ENCODE assay signal across 1 cellular context in the genomic region with DNA sequence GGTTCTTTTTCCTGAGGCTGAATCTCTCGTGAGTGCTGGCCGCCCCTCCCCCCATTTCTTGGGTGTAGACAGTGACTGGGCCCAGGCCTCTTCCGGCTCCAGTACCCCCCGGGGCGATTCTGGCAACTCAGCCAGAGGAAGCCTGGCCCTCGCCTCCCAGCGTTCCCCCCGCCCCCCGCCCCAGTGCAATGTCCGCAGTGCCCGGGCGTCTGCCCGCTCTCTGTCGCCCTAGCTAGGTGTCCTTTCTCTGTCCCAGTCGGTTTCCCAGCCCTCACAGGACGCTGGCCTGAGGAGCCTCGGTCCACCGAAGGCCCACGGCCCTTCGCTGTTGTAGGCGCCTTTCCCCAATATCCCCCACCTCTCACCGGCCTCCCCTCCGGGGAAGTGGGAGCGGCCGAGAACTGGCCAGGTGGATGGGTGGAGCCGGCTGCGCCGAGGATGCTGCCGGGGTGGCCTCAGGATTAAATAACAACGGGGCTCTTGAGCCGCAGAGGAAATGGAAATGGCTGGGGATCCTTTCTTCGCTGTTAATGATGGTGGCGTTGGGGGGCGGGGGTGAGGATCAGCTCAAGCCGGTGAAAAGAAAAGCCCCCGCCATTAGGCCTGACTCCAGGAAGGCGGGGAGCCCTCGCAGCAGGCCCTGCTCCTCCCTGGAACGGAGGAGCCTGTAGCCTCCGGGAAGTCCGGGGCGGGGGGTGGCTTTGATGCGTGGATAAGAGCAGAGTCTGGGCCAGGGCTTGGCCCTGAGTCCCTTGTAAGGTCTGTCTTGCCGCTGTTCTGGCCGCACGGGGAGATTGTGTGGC.
TF ChIP-seq lines count a peak whose summit lies in the region.

No MANE protein-coding gene starts in this region.

TF ChIP-seq in HEK293, 187 proteins besides CTCF, POLR2A, EP300 and RAD21 (continued from another document and continues in another):
- TF ChIP-seq SP2 (tag by site-specific recombination; IDR thresholded peaks at IDR 0.05) = peak; percentile 43; the same call in 1 of the 2 replicates
- TF ChIP-seq ZSCAN23 (tag by site-specific recombination; IDR thresholded peaks at IDR 0.05) = 0 out of 2 replicates have a peak, but pooled peaks have one; percentile 5
- TF ChIP-seq ZNF510 (tag by site-specific recombination; IDR thresholded peaks at IDR 0.05; ENCODE audit: insufficient replicate concordance) = no peak
- TF ChIP-seq ZNF645 (tag by site-specific recombination; IDR thresholded peaks at IDR 0.05) = no peak
- TF ChIP-seq ZNF239 (tag by site-specific recombination; IDR thresholded peaks at IDR 0.05) = no peak
- TF ChIP-seq ELK4 (IDR thresholded peaks at IDR 0.05; ENCODE audit: borderline replicate concordance, low read depth, low read length) = no peak
- TF ChIP-seq, protein P1, sequence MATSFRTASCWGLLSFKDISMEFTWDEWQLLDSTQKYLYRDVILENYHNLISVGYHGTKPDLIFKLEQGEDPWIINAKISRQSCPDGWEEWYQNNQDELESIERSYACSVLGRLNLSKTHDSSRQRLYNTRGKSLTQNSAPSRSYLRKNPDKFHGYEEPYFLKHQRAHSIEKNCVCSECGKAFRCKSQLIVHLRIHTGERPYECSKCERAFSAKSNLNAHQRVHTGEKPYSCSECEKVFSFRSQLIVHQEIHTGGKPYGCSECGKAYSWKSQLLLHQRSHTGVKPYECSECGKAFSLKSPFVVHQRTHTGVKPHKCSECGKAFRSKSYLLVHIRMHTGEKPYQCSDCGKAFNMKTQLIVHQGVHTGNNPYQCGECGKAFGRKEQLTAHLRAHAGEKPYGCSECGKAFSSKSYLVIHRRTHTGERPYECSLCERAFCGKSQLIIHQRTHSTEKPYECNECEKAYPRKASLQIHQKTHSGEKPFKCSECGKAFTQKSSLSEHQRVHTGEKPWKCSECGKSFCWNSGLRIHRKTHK (tag by site-specific recombination; IDR thresholded peaks at IDR 0.05) = no peak
- peak; percentile 12; the same call in 1 of the 2 replicates for TF ChIP-seq ZNF366 (tag by site-specific recombination; conservative IDR thresholded peaks at IDR 0.05)
- TF ChIP-seq ZBTB20 (tag by site-specific recombination; IDR thresholded peaks at IDR 0.05) = peak; percentile 79
- TF ChIP-seq ZNF639 (tag by site-specific recombination; IDR thresholded peaks at IDR 0.05) = no peak; the same call in 1 of the 2 replicates
- TF ChIP-seq MZF1 (tag by site-specific recombination; IDR thresholded peaks at IDR 0.05; ENCODE audit: borderline replicate concordance) = no peak
- TF ChIP-seq ZNF112 (tag by site-specific recombination; IDR thresholded peaks at IDR 0.05) = no peak
- TF ChIP-seq GLIS2 (tag by site-specific recombination; IDR thresholded peaks at IDR 0.05) = peak; percentile 78
- TF ChIP-seq ZNF654 (tag by site-specific recombination; IDR thresholded peaks at IDR 0.05; ENCODE audit: low read depth) = no peak
- TF ChIP-seq ZNF629 (tag by site-specific recombination; IDR thresholded peaks at IDR 0.05) = 0 out of 2 replicates have a peak, but pooled peaks have one; percentile 19
- TF ChIP-seq ZNF660 (tag by site-specific recombination; IDR thresholded peaks at IDR 0.05) = 0 out of 2 replicates have a peak, but pooled peaks have one; percentile 8
- no peak for TF ChIP-seq ZNF274 (IDR thresholded peaks at IDR 0.05; ENCODE audit: low read length)
- TF ChIP-seq ZNF274 (tag by site-specific recombination; IDR thresholded peaks at IDR 0.05; ENCODE audit: borderline replicate concordance) = no peak
- TF ChIP-seq, protein P2, sequence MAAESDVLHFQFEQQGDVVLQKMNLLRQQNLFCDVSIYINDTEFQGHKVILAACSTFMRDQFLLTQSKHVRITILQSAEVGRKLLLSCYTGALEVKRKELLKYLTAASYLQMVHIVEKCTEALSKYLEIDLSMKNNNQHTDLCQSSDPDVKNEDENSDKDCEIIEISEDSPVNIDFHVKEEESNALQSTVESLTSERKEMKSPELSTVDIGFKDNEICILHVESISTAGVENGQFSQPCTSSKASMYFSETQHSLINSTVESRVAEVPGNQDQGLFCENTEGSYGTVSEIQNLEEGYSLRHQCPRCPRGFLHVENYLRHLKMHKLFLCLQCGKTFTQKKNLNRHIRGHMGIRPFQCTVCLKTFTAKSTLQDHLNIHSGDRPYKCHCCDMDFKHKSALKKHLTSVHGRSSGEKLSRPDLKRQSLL (tag by site-specific recombination; IDR thresholded peaks at IDR 0.05) = no peak
- no peak for TF ChIP-seq ZNF596 (tag by site-specific recombination; IDR thresholded peaks at IDR 0.05)
- peak; percentile 28; the same call in 1 of the 2 replicates for TF ChIP-seq ZFHX2 (tag by site-specific recombination; conservative IDR thresholded peaks at IDR 0.05)
- no peak for TF ChIP-seq ZNF747 (tag by site-specific recombination; IDR thresholded peaks at IDR 0.05)
- TF ChIP-seq, protein P3, sequence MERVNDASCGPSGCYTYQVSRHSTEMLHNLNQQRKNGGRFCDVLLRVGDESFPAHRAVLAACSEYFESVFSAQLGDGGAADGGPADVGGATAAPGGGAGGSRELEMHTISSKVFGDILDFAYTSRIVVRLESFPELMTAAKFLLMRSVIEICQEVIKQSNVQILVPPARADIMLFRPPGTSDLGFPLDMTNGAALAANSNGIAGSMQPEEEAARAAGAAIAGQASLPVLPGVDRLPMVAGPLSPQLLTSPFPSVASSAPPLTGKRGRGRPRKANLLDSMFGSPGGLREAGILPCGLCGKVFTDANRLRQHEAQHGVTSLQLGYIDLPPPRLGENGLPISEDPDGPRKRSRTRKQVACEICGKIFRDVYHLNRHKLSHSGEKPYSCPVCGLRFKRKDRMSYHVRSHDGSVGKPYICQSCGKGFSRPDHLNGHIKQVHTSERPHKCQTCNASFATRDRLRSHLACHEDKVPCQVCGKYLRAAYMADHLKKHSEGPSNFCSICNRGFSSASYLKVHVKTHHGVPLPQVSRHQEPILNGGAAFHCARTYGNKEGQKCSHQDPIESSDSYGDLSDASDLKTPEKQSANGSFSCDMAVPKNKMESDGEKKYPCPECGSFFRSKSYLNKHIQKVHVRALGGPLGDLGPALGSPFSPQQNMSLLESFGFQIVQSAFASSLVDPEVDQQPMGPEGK (tag by site-specific recombination; IDR thresholded peaks at IDR 0.05) = 0 out of 2 replicates have a peak, but pooled peaks have one; percentile 16
- TF ChIP-seq ZSCAN30 (tag by site-specific recombination; IDR thresholded peaks at IDR 0.05) = no peak
- TF ChIP-seq ZNF830 (tag by site-specific recombination; IDR thresholded peaks at IDR 0.05; ENCODE audit: low read depth) = no peak
- no peak for TF ChIP-seq OVOL3 (tag by site-specific recombination; IDR thresholded peaks at IDR 0.05)
- no peak for TF ChIP-seq SETDB1 (IDR thresholded peaks at IDR 0.05; ENCODE audit: insufficient read length, low read length)
- peak; percentile 65 for TF ChIP-seq ZNF2 (tag by site-specific recombination; IDR thresholded peaks at IDR 0.05)
- TF ChIP-seq BCL11B (tag by site-specific recombination; IDR thresholded peaks at IDR 0.05; ENCODE audit: low read depth) = no peak
- TF ChIP-seq ZNF184 (tag by site-specific recombination; IDR thresholded peaks at IDR 0.05) = no peak
- peak; percentile 59; the same call in 1 of the 2 replicates for TF ChIP-seq ZNF423 (tag by site-specific recombination; IDR thresholded peaks at IDR 0.05)
- peak; percentile 91 for TF ChIP-seq ZNF341 (tag by site-specific recombination; IDR thresholded peaks at IDR 0.05; ENCODE audit: low read depth)
- no peak for TF ChIP-seq EGR2 (tag by site-specific recombination; IDR thresholded peaks at IDR 0.05; ENCODE audit: low read depth)
- TF ChIP-seq YY2 (tag by site-specific recombination; IDR thresholded peaks at IDR 0.05) = peak; percentile 61; the same call in 1 of the 2 replicates
- no peak for TF ChIP-seq ZNF623 (tag by site-specific recombination; IDR thresholded peaks at IDR 0.05)
- TF ChIP-seq, protein P4, sequence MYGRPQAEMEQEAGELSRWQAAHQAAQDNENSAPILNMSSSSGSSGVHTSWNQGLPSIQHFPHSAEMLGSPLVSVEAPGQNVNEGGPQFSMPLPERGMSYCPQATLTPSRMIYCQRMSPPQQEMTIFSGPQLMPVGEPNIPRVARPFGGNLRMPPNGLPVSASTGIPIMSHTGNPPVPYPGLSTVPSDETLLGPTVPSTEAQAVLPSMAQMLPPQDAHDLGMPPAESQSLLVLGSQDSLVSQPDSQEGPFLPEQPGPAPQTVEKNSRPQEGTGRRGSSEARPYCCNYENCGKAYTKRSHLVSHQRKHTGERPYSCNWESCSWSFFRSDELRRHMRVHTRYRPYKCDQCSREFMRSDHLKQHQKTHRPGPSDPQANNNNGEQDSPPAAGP (tag by site-specific recombination; IDR thresholded peaks at IDR 0.05) = 0 out of 2 replicates have a peak, but pooled peaks have one; percentile 50
- TF ChIP-seq, protein P5, sequence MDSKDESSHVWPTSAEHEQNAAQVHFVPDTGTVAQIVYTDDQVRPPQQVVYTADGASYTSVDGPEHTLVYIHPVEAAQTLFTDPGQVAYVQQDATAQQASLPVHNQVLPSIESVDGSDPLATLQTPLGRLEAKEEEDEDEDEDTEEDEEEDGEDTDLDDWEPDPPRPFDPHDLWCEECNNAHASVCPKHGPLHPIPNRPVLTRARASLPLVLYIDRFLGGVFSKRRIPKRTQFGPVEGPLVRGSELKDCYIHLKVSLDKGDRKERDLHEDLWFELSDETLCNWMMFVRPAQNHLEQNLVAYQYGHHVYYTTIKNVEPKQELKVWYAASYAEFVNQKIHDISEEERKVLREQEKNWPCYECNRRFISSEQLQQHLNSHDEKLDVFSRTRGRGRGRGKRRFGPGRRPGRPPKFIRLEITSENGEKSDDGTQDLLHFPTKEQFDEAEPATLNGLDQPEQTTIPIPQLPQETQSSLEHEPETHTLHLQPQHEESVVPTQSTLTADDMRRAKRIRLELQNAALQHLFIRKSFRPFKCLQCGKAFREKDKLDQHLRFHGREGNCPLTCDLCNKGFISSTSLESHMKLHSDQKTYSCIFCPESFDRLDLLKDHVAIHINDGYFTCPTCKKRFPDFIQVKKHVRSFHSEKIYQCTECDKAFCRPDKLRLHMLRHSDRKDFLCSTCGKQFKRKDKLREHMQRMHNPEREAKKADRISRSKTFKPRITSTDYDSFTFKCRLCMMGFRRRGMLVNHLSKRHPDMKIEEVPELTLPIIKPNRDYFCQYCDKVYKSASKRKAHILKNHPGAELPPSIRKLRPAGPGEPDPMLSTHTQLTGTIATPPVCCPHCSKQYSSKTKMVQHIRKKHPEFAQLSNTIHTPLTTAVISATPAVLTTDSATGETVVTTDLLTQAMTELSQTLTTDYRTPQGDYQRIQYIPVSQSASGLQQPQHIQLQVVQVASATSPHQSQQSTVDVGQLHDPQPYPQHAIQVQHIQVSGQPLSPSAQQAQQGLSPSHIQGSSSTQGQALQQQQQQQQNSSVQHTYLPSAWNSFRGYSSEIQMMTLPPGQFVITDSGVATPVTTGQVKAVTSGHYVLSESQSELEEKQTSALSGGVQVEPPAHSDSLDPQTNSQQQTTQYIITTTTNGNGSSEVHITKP (tag by site-specific recombination; IDR thresholded peaks at IDR 0.05) = peak; percentile 99
- TF ChIP-seq, protein P6, sequence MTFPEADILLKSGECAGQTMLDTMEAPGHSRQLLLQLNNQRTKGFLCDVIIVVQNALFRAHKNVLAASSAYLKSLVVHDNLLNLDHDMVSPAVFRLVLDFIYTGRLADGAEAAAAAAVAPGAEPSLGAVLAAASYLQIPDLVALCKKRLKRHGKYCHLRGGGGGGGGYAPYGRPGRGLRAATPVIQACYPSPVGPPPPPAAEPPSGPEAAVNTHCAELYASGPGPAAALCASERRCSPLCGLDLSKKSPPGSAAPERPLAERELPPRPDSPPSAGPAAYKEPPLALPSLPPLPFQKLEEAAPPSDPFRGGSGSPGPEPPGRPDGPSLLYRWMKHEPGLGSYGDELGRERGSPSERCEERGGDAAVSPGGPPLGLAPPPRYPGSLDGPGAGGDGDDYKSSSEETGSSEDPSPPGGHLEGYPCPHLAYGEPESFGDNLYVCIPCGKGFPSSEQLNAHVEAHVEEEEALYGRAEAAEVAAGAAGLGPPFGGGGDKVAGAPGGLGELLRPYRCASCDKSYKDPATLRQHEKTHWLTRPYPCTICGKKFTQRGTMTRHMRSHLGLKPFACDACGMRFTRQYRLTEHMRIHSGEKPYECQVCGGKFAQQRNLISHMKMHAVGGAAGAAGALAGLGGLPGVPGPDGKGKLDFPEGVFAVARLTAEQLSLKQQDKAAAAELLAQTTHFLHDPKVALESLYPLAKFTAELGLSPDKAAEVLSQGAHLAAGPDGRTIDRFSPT (tag by site-specific recombination; IDR thresholded peaks at IDR 0.05) = no peak
- TF ChIP-seq ZNF664 (tag by site-specific recombination; IDR thresholded peaks at IDR 0.05) = no peak
- TF ChIP-seq KLF8 (tag by site-specific recombination; IDR thresholded peaks at IDR 0.05) = peak; percentile 29
- TF ChIP-seq, protein P7, sequence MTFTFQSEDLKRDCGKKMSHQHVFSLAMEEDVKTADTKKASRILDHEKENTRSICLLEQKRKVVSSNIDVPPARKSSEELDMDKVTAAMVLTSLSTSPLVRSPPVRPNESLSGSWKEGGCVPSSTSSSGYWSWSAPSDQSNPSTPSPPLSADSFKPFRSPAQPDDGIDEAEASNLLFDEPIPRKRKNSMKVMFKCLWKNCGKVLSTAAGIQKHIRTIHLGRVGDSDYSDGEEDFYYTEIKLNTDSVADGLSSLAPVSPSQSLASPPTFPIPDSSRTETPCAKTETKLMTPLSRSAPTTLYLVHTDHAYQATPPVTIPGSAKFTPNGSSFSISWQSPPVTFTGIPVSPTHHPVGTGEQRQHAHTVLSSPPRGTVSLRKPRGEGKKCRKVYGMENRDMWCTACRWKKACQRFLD (tag by site-specific recombination; IDR thresholded peaks at IDR 0.05) = no peak
- peak; percentile 76 for TF ChIP-seq GLIS1 (tag by site-specific recombination; IDR thresholded peaks at IDR 0.05)
- TF ChIP-seq ZNF701 (tag by site-specific recombination; IDR thresholded peaks at IDR 0.05) = 0 out of 2 replicates have a peak, but pooled peaks have one; percentile 23
